Comparison of ENCODE assay signal across 1 cellular context in genomic region chr12:45990468-45991288, GRCh38.
TF ChIP-seq lines count a peak whose summit lies in the region.

Gene SCAF11 (minus strand): TSS chr12:45990574. CDS start chr12:45964167, 26,407 bp downstream.

TF ChIP-seq in HepG2, 621 proteins besides CTCF, POLR2A, EP300 and RAD21 (continued from another document and continues in another):
- no peak for TF ChIP-seq ZNF513 (CRISPR knock-in tag; conservative IDR thresholded peaks at IDR 0.05)
- peak; percentile 80 for TF ChIP-seq HMGXB3 (CRISPR knock-in tag; IDR thresholded peaks at IDR 0.05; ENCODE audit: borderline replicate concordance)
- no peak for TF ChIP-seq ZKSCAN1 (IDR thresholded peaks at IDR 0.05; ENCODE audit: low read length)
- TF ChIP-seq NPAS2 (CRISPR knock-in tag; IDR thresholded peaks at IDR 0.05; ENCODE audit: borderline replicate concordance) = peak; percentile 86; the same call in 1 of the 2 replicates
- no peak for TF ChIP-seq TRIM22 (IDR thresholded peaks at IDR 0.05)
- no peak for TF ChIP-seq SMARCE1 (IDR thresholded peaks at IDR 0.05; ENCODE audit: borderline replicate concordance)
- TF ChIP-seq ESRRA (CRISPR knock-in tag; IDR thresholded peaks at IDR 0.05; ENCODE audit: low read depth) = peak; percentile 86; the same call in 1 of the 2 replicates
- no peak; the same call in 1 of the 2 replicates for TF ChIP-seq ZFYVE20 (CRISPR knock-in tag; IDR thresholded peaks at IDR 0.05; ENCODE audit: borderline replicate concordance, low read depth)
- TF ChIP-seq UBTF (CRISPR knock-in tag; IDR thresholded peaks at IDR 0.05) = peak; percentile 80; the same call in 1 of the 2 replicates
- peak; percentile 59; the same call in 1 of the 2 replicates for TF ChIP-seq ZNF501 (CRISPR knock-in tag; IDR thresholded peaks at IDR 0.05)
- TF ChIP-seq ZFP62 (CRISPR knock-in tag; IDR thresholded peaks at IDR 0.05) = no peak
- TF ChIP-seq MXI1 (IDR thresholded peaks at IDR 0.05; ENCODE audit: borderline replicate concordance, low read depth, low read length) = peak; percentile 91; the same call in 2 of the 3 replicates
- TF ChIP-seq ZNF589 (CRISPR knock-in tag; conservative IDR thresholded peaks at IDR 0.05) = peak; percentile 94
- peak; percentile 91 for TF ChIP-seq ZFP36L1 (CRISPR knock-in tag; IDR thresholded peaks at IDR 0.05)
- peak; percentile 56 for TF ChIP-seq ARID3A (IDR thresholded peaks at IDR 0.05; ENCODE audit: low read depth, low read length)
- peak; percentile 53 for TF ChIP-seq YY1 (IDR thresholded peaks at IDR 0.05; ENCODE audit: insufficient read depth, insufficient replicate concordance, low read depth, low read length)
- peak; percentile 86 for TF ChIP-seq HNRNPLL (IDR thresholded peaks at IDR 0.05; ENCODE audit: low read depth, low read length, poor library complexity, severe bottlenecking)
- no peak for TF ChIP-seq ZNF34 (CRISPR knock-in tag; IDR thresholded peaks at IDR 0.05; ENCODE audit: borderline replicate concordance)
- TF ChIP-seq TARDBP (CRISPR knock-in tag; IDR thresholded peaks at IDR 0.05) = peak; percentile 98
- TF ChIP-seq ZNF530 (CRISPR knock-in tag; IDR thresholded peaks at IDR 0.05; ENCODE audit: low read depth) = no peak
- TF ChIP-seq HHEX (CRISPR knock-in tag; IDR thresholded peaks at IDR 0.05) = no peak; the same call in 1 of the 2 replicates
- TF ChIP-seq WIZ (CRISPR knock-in tag; IDR thresholded peaks at IDR 0.05) = no peak
- TF ChIP-seq PHF5A (CRISPR knock-in tag; IDR thresholded peaks at IDR 0.05; ENCODE audit: low read depth, unreplicated experiment) = peak; percentile 63
- TF ChIP-seq GATAD1 (CRISPR knock-in tag; IDR thresholded peaks at IDR 0.05) = peak; percentile 96
- no peak for TF ChIP-seq HOXA5 (CRISPR knock-in tag; IDR thresholded peaks at IDR 0.05)
- TF ChIP-seq CC2D1A (CRISPR knock-in tag; IDR thresholded peaks at IDR 0.05) = no peak
- TF ChIP-seq KLF16 (CRISPR knock-in tag; IDR thresholded peaks at IDR 0.05) = peak in 1 of 2 experiments; percentile 89; a peak in 2 of 4 replicates
- TF ChIP-seq ZNF556 (CRISPR knock-in tag; IDR thresholded peaks at IDR 0.05; ENCODE audit: borderline replicate concordance) = peak; percentile 91
- no peak for TF ChIP-seq THYN1 (CRISPR knock-in tag; IDR thresholded peaks at IDR 0.05; ENCODE audit: borderline replicate concordance, low read depth)
- no peak; the same call in none of the 2 replicates for TF ChIP-seq MEIS1 (CRISPR knock-in tag; IDR thresholded peaks at IDR 0.05; ENCODE audit: borderline replicate concordance)
- 0 out of 2 replicates have a peak, but pooled peaks have one; percentile 61 for TF ChIP-seq ZBTB42 (CRISPR knock-in tag; IDR thresholded peaks at IDR 0.05)
- TF ChIP-seq MLX (CRISPR knock-in tag; IDR thresholded peaks at IDR 0.05) = peak; percentile 88
- no peak for TF ChIP-seq ZEB1 (IDR thresholded peaks at IDR 0.05; ENCODE audit: insufficient replicate concordance, low read depth)
- TF ChIP-seq GTF3A (CRISPR knock-in tag; conservative IDR thresholded peaks at IDR 0.05) = no peak
- no peak for TF ChIP-seq ZNF10 (CRISPR knock-in tag; IDR thresholded peaks at IDR 0.05; ENCODE audit: borderline replicate concordance, low read depth)
- peak; percentile 98 for TF ChIP-seq SP5 (CRISPR knock-in tag; IDR thresholded peaks at IDR 0.05; ENCODE audit: borderline replicate concordance, low read depth)
- TF ChIP-seq JUNB (CRISPR knock-in tag; IDR thresholded peaks at IDR 0.05; ENCODE audit: borderline replicate concordance) = peak; percentile 18; the same call in 1 of the 2 replicates
- TF ChIP-seq DRAP1 (CRISPR knock-in tag; IDR thresholded peaks at IDR 0.05) = peak; percentile 92
- TF ChIP-seq TBX3 (IDR thresholded peaks at IDR 0.05; ENCODE audit: borderline replicate concordance) = peak; percentile 22; the same call in 1 of the 2 replicates
- TF ChIP-seq POLR2AphosphoS5 (IDR thresholded peaks at IDR 0.05; ENCODE audit: low read depth, low read length) = peak; percentile 98
- TF ChIP-seq HNRNPH1 (optimal IDR thresholded peaks at IDR 0.05; ENCODE audit: low read depth, low read length) = peak; percentile 56
- TF ChIP-seq AHDC1 (CRISPR knock-in tag; IDR thresholded peaks at IDR 0.05; ENCODE audit: borderline replicate concordance) = 0 out of 2 replicates have a peak, but pooled peaks have one; percentile 9
- peak; percentile 94; the same call in 1 of the 2 replicates for TF ChIP-seq BCL3 (CRISPR knock-in tag; IDR thresholded peaks at IDR 0.05)
- TF ChIP-seq ZNF160 (CRISPR knock-in tag; IDR thresholded peaks at IDR 0.05) = no peak
